1 cellular context compared by ENCODE assay signal in genomic region chr1:168163670-168164069, GRCh38.
TF ChIP-seq lines count a peak whose summit lies in the region.

No MANE protein-coding gene starts in this region.

TF ChIP-seq in K562, 482 proteins besides CTCF, POLR2A, EP300 and RAD21:
- no peak for TF ChIP-seq ZNF239 (CRISPR knock-in tag; IDR thresholded peaks at IDR 0.05)
- no peak for TF ChIP-seq E4F1 (CRISPR knock-in tag; IDR thresholded peaks at IDR 0.05; ENCODE audit: borderline replicate concordance)
- no peak for TF ChIP-seq MTF1 (CRISPR knock-in tag; IDR thresholded peaks at IDR 0.05; ENCODE audit: borderline replicate concordance)
- TF ChIP-seq ZNF407 (IDR thresholded peaks at IDR 0.05; ENCODE audit: low read depth), result no peak
- no peak for TF ChIP-seq GATAD2A (IDR thresholded peaks at IDR 0.05)
- 0 out of 2 replicates have a peak, but pooled peaks have one; percentile 16 for TF ChIP-seq SPI1 (IDR thresholded peaks at IDR 0.05; ENCODE audit: borderline replicate concordance, low read depth, low read length)
- no peak for TF ChIP-seq TOE1 (IDR thresholded peaks at IDR 0.05; ENCODE audit: borderline replicate concordance)
- TF ChIP-seq TOE1 (CRISPR knock-in tag; IDR thresholded peaks at IDR 0.05; ENCODE audit: borderline replicate concordance, low read depth), result no peak
- peak; percentile 6 for TF ChIP-seq MEIS2 (IDR thresholded peaks at IDR 0.05; ENCODE audit: partially characterized antibody)
- no peak for TF ChIP-seq NFYB (IDR thresholded peaks at IDR 0.05; ENCODE audit: extremely low read depth, insufficient read length)
- TF ChIP-seq REST (CRISPR knock-in tag; IDR thresholded peaks at IDR 0.05; ENCODE audit: low read depth), result no peak
- no peak for TF ChIP-seq VEZF1 (CRISPR knock-in tag; IDR thresholded peaks at IDR 0.05)
- TF ChIP-seq BHLHE40 (IDR thresholded peaks at IDR 0.05; ENCODE audit: low read length), result peak; percentile 79
- no peak for TF ChIP-seq ZNF24 (IDR thresholded peaks at IDR 0.05)
TF ChIP-seq in K562: peak in this region for 3.
